ENCODE assay signal across 21 cellular contexts in the genomic region with DNA sequence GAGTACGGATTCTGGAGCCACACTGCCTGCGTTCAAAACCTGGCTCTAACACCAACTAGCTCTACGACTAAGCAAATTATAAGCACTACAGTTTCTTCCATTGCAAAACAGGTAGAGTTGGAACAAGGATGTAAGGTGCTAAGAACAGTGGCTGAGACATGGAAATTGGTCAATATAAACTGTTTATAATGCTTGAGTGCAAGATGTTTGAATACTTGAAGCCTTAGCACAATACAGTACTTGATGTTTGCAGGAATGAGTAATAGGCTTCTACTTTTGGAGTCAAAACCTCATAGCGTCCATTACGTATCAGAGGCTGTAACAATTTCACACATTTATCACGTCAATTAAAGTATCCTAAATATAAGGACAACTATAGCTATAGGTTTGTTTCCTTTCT. TPM values are rescaled to one million over a fixed set of nuclear protein-coding genes. Genes with fewer than 3 reads are reported as not detected.
DNase-seq lines count a peak whose midpoint lies in the region; ATAC-seq and TF ChIP-seq lines count a peak whose summit lies in the region.
"Had no signal": no experiment of that assay in that cellular context is flagged by ENCODE, and none has a peak within 500 bp of the region (broad histone marks: within the 10 kb centered on the region; RNA-seq: fewer than 3 reads in every experiment).

No MANE protein-coding gene starts in this region.

- TF ChIP-seq POLR2A in esophagus muscularis mucosa (IDR thresholded peaks at IDR 0.05; ENCODE audit: low read depth): no peak
- no peak for TF ChIP-seq POLR2A in gastrocnemius medialis (IDR thresholded peaks at IDR 0.05)

- no peaks in the 10 kb centered on the region for H3K9me3 Mint-ChIP-seq in activated CD4-positive, alpha-beta T cell treated with anti-CD3 and anti-CD28 coated beads, Interleukin-2, amount 10 ng/mL, durations not matched to agents 24 days and 14 days
- H3K9me3 Mint-ChIP-seq: CD14-positive monocyte; H9; stimulated activated naive B cell treated with anti-CD40 and anti-IgM and Interleukin-4, amounts not matched to agents 10 μg/mL and 1 μg/mL and 100 μg/mL, for 72 hours had no signal

- H3K27ac ChIP-seq in OCI-LY1 (ENCODE audit: low read depth, low read length, poor library complexity, severe bottlenecking) (peak overlapping the region; percentile 98), esophagus muscularis mucosa (replicated peaks in 1 of 4) (peak overlapping the region in 3 of 4 donors; percentile 9 to 32 (median 24)), gastrocnemius medialis (peak overlapping the region; percentile 25 to 99 (median 57))
- H3K27ac ChIP-seq: coronary artery had no signal

- H3K27me3 Mint-ChIP-seq in activated CD4-positive, alpha-beta T cell treated with anti-CD3 and anti-CD28 coated beads, Interleukin-2, amount 10 ng/mL, durations not matched to agents 24 days and 14 days: no peaks in the 10 kb centered on the region
- H3K27me3 Mint-ChIP-seq: stimulated activated naive B cell treated with anti-CD40 and anti-IgM and Interleukin-4, amounts not matched to agents 10 μg/mL and 1 μg/mL and 100 μg/mL, for 72 hours had no signal

- TF ChIP-seq CTCF in OCI-LY1 (IDR thresholded peaks at IDR 0.05; ENCODE audit: low read length) (no peak), esophagus muscularis mucosa (IDR thresholded peaks at IDR 0.05) (no peak), gastrocnemius medialis (IDR thresholded peaks at IDR 0.05 in 4 of 5, conservative IDR thresholded peaks at IDR 0.05 in 1 of 5) (no peak)

- H3K4me1 ChIP-seq in OCI-LY1 (ENCODE audit: insufficient read depth, low read length, severe bottlenecking) (peaks cover 83% of the 10 kb centered on the region), esophagus muscularis mucosa (peaks cover 78 to 97% (median 96%) of the 10 kb centered on the region in 4 donors), gastrocnemius medialis (peaks cover 85 to 94% of the 10 kb centered on the region in 2 donors)

- ATAC-seq in gastrocnemius medialis (peak in 1 of 2 donors; percentile 15), HG02678 (IDR thresholded peaks at IDR 0.05; ENCODE audit: unreplicated experiment) (no peak)
- ATAC-seq: stimulated activated naive B cell treated with anti-CD40 and anti-IgM and Interleukin-4, amounts not matched to agents 10 μg/mL and 1 μg/mL and 100 μg/mL, for 72 hours had no signal

- H3K27ac Mint-ChIP-seq in activated CD4-positive, alpha-beta T cell treated with anti-CD3 and anti-CD28 coated beads, Interleukin-2, amount 10 ng/mL, durations not matched to agents 24 days and 14 days: peak overlapping the region; percentile 29
- H3K27ac Mint-ChIP-seq: stimulated activated naive B cell treated with anti-CD40 and anti-IgM and Interleukin-4, amounts not matched to agents 10 μg/mL and 1 μg/mL and 100 μg/mL, for 72 hours had no signal

- peak overlapping the region; percentile 66 for H3K4me2 ChIP-seq in OCI-LY1 (ENCODE audit: low read length)

- no peak for DNase-seq in activated CD4-positive, alpha-beta T cell treated with anti-CD3 and anti-CD28 coated beads, Interleukin-2, amount 10 ng/mL, durations not matched to agents 24 days and 14 days
- no peak for DNase-seq in activated CD4-positive, alpha-beta T cell treated with anti-CD3 and anti-CD28 coated beads, Interleukin-2, amount 50 U/mL, for 48 hours
- DNase-seq in esophagus muscularis mucosa (ENCODE audit: extremely low spot score): no peak
- no peak for DNase-seq in gastrocnemius medialis
- no peak for DNase-seq in stimulated activated CD4-positive, alpha-beta T cell treated with anti-CD3 and anti-CD28 coated beads, Interleukin-15, amount 100 ng/mL, for 24 hours
- DNase-seq in epidermal melanocyte (ENCODE audit: insufficient read length, low spot score): no peak
- DNase-seq: activated gamma-delta T cell treated with Interleukin-2 at 50 U/mL for 16 hours; DMS79; glutamatergic neuron; H9; NCI-H187 treated with DMSO at 0.1 percent for 48 hours; NCI-H446; SHP77; stimulated activated naive B cell treated with anti-CD40 and anti-IgM and Interleukin-4, amounts not matched to agents 10 μg/mL and 1 μg/mL and 100 μg/mL, for 72 hours had no signal

- H3K79me2 ChIP-seq in OCI-LY1 (ENCODE audit: insufficient read depth, low read length): peaks cover 87% of the 10 kb centered on the region

- peaks cover 14% of the 10 kb centered on the region; the same call in 1 of the 2 replicates for H3K36me3 ChIP-seq in OCI-LY1 (ENCODE audit: insufficient read depth, low read length)
- peaks cover 0 to 11% (median 3%) of the 10 kb centered on the region in 4 donors for H3K36me3 ChIP-seq in esophagus muscularis mucosa
- H3K36me3 ChIP-seq in gastrocnemius medialis: peaks cover 0 to under 1% of the 10 kb centered on the region in 2 donors

- TF ChIP-seq EP300 in esophagus muscularis mucosa (IDR thresholded peaks at IDR 0.05): no peak

- H4K20me1 ChIP-seq in OCI-LY1 (ENCODE audit: insufficient read depth, low read length): no peaks in the 10 kb centered on the region

- no peaks in the 10 kb centered on the region for H3K27me3 ChIP-seq in OCI-LY1 (ENCODE audit: insufficient read depth, low read length)
- no peaks in the 10 kb centered on the region for H3K27me3 ChIP-seq in esophagus muscularis mucosa
- no peaks in the 10 kb centered on the region for H3K27me3 ChIP-seq in gastrocnemius medialis
- H3K27me3 ChIP-seq: ascending aorta had no signal

- intact Hi-C loops in activated CD4-positive, alpha-beta T cell treated with anti-CD3 and anti-CD28 coated beads, Interleukin-2, amount 10 ng/mL, durations not matched to agents 24 days and 14 days (cut with micrococcal nuclease): no loop called here
- intact Hi-C loops in esophagus muscularis mucosa (cut with DNase I) (no loop called here), gastrocnemius medialis (cut with DNase I; ENCODE audit: low total_unique reads) (no loop called here)

- WGBS in esophagus muscularis mucosa: 63% methylated on average over 6 of the region's 6 CpGs

- H3K36me3 Mint-ChIP-seq in activated CD4-positive, alpha-beta T cell treated with anti-CD3 and anti-CD28 coated beads, Interleukin-2, amount 10 ng/mL, durations not matched to agents 24 days and 14 days (ENCODE audit: low read depth): peaks cover 18% of the 10 kb centered on the region

- no peak overlapping the region for H3K4me3 Mint-ChIP-seq in activated CD4-positive, alpha-beta T cell treated with anti-CD3 and anti-CD28 coated beads, Interleukin-2, amount 10 ng/mL, durations not matched to agents 24 days and 14 days
- H3K4me3 Mint-ChIP-seq: H9; stimulated activated naive B cell treated with anti-CD40 and anti-IgM and Interleukin-4, amounts not matched to agents 10 μg/mL and 1 μg/mL and 100 μg/mL, for 72 hours had no signal

- H2AFZ ChIP-seq in OCI-LY1 (ENCODE audit: low read length): no peak overlapping the region

- peak overlapping the region; percentile 33; the same call in 1 of the 2 replicates for H3K9ac ChIP-seq in OCI-LY1 (ENCODE audit: low read length)

- no peaks in the 10 kb centered on the region for H3K9me3 ChIP-seq in OCI-LY1 (ENCODE audit: low read length)
- H3K9me3 ChIP-seq in esophagus muscularis mucosa: no peaks in the 10 kb centered on the region
- no peaks in the 10 kb centered on the region for H3K9me3 ChIP-seq in gastrocnemius medialis
- H3K9me3 ChIP-seq: ascending aorta had no signal

- no peaks in the 10 kb centered on the region for H3F3A ChIP-seq in OCI-LY1 (ENCODE audit: insufficient read depth, low read length)

- in situ Hi-C loops in gastrocnemius medialis (cut with MboI; ENCODE audit: low sequenced_read_pairs in 4 of 4): no loop called here

- H3K9me2 ChIP-seq in OCI-LY1 (ENCODE audit: low read depth, low read length): no peaks in the 10 kb centered on the region

- peaks cover 46% of the 10 kb centered on the region for H3K4me1 Mint-ChIP-seq in activated CD4-positive, alpha-beta T cell treated with anti-CD3 and anti-CD28 coated beads, Interleukin-2, amount 10 ng/mL, durations not matched to agents 24 days and 14 days

- H3K4me3 ChIP-seq in OCI-LY1 (ENCODE audit: low read depth, low read length, poor library complexity, severe bottlenecking) (peak overlapping the region; percentile 20), esophagus muscularis mucosa (no peak overlapping the region), gastrocnemius medialis (no peak overlapping the region)
- H3K4me3 ChIP-seq: ascending aorta, coronary artery had no signal

RNA-seq across cellular contexts. Expression of a gene that starts 6.9 kb away (rescaled TPM):
- 51.8 and 57.6 TPM in 2 replicates for total RNA-seq in activated CD4-positive, alpha-beta T cell treated with anti-CD3 and anti-CD28 coated beads, Interleukin-2, amount 10 ng/mL, durations not matched to agents 24 days and 14 days
- total RNA-seq in esophagus muscularis mucosa: 10 to 100 TPM; 49.3 to 85.3 (median 66.0) TPM
- total RNA-seq in gastrocnemius medialis: 10 to 100 TPM; 33.5 to 53.2 (median 35.3) TPM

RNA-seq across cellular contexts. Expression of a gene that starts 59.6 kb away (rescaled TPM):
- total RNA-seq in activated CD4-positive, alpha-beta T cell treated with anti-CD3 and anti-CD28 coated beads, Interleukin-2, amount 10 ng/mL, durations not matched to agents 24 days and 14 days: not detected in 2 replicates
- total RNA-seq in esophagus muscularis mucosa: under 1 TPM in 1 of 4 donors, not detected in 3; 0.17 TPM
- not detected for total RNA-seq in gastrocnemius medialis
- total RNA-seq: ascending aorta; endothelial cell of umbilical vein; T-helper 1 cell treated with Interleukin-12 subunit alpha and Interleukin-12 subunit beta and Interleukin-4 antibody, amounts not matched to agents 30 ng/mL and 1 ng/mL, for 36 hours had no signal

Comparison
In these comparisons a context has a peak if more than half of its experiments do, and no peak if none do; other contexts are left out.
1. H3K27ac ChIP-seq: peak in every context shown above with its lines; median percentile 98 in OCI-LY1; 57 in gastrocnemius medialis; 24 in esophagus muscularis mucosa.